ENCODE assay signal across 1 cellular context in the genomic region with DNA sequence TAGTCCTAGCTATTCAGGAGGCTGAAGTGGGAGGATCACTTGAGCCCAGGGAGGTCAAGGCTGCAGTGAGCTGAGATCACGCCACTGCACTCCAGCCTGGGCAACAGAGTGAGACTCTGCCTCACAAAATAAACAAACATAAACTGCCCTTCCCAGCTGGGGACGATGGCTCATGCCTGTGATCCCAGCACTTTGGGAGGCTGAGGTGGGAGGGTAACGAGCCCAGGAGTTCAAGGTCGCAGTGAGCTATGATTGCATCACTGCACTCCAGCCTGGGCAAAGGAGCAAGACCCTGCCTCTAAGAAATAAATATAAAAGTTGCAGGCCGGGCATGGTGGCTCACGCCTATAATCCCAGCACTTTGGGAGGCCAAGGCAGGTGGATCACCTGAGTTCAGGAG.
A peak's percentile ranks its signal among the peaks of the same experiment; 100 is the strongest.
TF ChIP-seq lines count a peak whose summit lies in the region.
"Not testable (repeated sequence)": the region's sequence is repeated elsewhere in the genome, so short reads cannot be mapped to it uniquely, and the experiment has no call there.

No MANE protein-coding gene starts in this region.

TF ChIP-seq in HepG2, 621 proteins besides CTCF, POLR2A, EP300 and RAD21 (continued from another document and continues in another):
- TF ChIP-seq, protein P1, sequence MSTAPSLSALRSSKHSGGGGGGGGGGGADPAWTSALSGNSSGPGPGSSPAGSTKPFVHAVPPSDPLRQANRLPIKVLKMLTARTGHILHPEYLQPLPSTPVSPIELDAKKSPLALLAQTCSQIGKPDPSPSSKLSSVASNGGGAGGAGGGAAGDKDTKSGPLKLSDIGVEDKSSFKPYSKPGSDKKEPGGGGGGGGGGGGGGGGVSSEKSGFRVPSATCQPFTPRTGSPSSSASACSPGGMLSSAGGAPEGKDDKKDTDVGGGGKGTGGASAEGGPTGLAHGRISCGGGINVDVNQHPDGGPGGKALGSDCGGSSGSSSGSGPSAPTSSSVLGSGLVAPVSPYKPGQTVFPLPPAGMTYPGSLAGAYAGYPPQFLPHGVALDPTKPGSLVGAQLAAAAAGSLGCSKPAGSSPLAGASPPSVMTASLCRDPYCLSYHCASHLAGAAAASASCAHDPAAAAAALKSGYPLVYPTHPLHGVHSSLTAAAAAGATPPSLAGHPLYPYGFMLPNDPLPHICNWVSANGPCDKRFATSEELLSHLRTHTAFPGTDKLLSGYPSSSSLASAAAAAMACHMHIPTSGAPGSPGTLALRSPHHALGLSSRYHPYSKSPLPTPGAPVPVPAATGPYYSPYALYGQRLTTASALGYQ (CRISPR knock-in tag; IDR thresholded peaks at IDR 0.05): peak; percentile 80
- peak; percentile 72 for TF ChIP-seq RXRB (CRISPR knock-in tag; IDR thresholded peaks at IDR 0.05; ENCODE audit: borderline replicate concordance)
- peak; percentile 71; the same call in 1 of the 2 replicates for TF ChIP-seq ZMYM4 (CRISPR knock-in tag; IDR thresholded peaks at IDR 0.05)
- TF ChIP-seq ZNF652 (CRISPR knock-in tag; IDR thresholded peaks at IDR 0.05; ENCODE audit: borderline replicate concordance, low read depth): peak; percentile 32; the same call in 1 of the 2 replicates
- TF ChIP-seq HIVEP1 (CRISPR knock-in tag; IDR thresholded peaks at IDR 0.05): 0 out of 2 replicates have a peak, but pooled peaks have one; percentile 63
- TF ChIP-seq KDM2A (CRISPR knock-in tag; IDR thresholded peaks at IDR 0.05; ENCODE audit: borderline replicate concordance, low read depth): peak; percentile 47; the same call in 1 of the 2 replicates
- peak; percentile 54; the same call in 1 of the 2 replicates for TF ChIP-seq KLF12 (CRISPR knock-in tag; IDR thresholded peaks at IDR 0.05; ENCODE audit: borderline replicate concordance)
- TF ChIP-seq ZMYM3 (CRISPR knock-in tag; IDR thresholded peaks at IDR 0.05): peak; percentile 97
- TF ChIP-seq, protein P2, sequence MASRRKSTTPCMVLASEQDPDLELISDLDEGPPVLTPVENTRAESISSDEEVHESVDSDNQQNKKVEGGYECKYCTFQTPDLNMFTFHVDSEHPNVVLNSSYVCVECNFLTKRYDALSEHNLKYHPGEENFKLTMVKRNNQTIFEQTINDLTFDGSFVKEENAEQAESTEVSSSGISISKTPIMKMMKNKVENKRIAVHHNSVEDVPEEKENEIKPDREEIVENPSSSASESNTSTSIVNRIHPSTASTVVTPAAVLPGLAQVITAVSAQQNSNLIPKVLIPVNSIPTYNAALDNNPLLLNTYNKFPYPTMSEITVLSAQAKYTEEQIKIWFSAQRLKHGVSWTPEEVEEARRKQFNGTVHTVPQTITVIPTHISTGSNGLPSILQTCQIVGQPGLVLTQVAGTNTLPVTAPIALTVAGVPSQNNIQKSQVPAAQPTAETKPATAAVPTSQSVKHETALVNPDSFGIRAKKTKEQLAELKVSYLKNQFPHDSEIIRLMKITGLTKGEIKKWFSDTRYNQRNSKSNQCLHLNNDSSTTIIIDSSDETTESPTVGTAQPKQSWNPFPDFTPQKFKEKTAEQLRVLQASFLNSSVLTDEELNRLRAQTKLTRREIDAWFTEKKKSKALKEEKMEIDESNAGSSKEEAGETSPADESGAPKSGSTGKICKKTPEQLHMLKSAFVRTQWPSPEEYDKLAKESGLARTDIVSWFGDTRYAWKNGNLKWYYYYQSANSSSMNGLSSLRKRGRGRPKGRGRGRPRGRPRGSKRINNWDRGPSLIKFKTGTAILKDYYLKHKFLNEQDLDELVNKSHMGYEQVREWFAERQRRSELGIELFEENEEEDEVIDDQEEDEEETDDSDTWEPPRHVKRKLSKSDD (CRISPR knock-in tag; IDR thresholded peaks at IDR 0.05; ENCODE audit: low read depth): peak; percentile 80; the same call in 1 of the 2 replicates
- TF ChIP-seq SP4 (CRISPR knock-in tag; IDR thresholded peaks at IDR 0.05): peak; percentile 42; the same call in 1 of the 2 replicates
- TF ChIP-seq ZNF768 (CRISPR knock-in tag; IDR thresholded peaks at IDR 0.05): peak; percentile 60; the same call in 1 of the 2 replicates
- TF ChIP-seq ATF7 (IDR thresholded peaks at IDR 0.05): peak; percentile 60
- TF ChIP-seq ATF7 (CRISPR knock-in tag; IDR thresholded peaks at IDR 0.05): peak; percentile 80
- TF ChIP-seq SP5 (CRISPR knock-in tag; IDR thresholded peaks at IDR 0.05; ENCODE audit: borderline replicate concordance, low read depth): peak; percentile 90
- TF ChIP-seq, protein P3, sequence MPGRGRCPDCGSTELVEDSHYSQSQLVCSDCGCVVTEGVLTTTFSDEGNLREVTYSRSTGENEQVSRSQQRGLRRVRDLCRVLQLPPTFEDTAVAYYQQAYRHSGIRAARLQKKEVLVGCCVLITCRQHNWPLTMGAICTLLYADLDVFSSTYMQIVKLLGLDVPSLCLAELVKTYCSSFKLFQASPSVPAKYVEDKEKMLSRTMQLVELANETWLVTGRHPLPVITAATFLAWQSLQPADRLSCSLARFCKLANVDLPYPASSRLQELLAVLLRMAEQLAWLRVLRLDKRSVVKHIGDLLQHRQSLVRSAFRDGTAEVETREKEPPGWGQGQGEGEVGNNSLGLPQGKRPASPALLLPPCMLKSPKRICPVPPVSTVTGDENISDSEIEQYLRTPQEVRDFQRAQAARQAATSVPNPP (CRISPR knock-in tag; IDR thresholded peaks at IDR 0.05): 0 out of 2 replicates have a peak, but pooled peaks have one; percentile 39
- TF ChIP-seq EED (CRISPR knock-in tag; IDR thresholded peaks at IDR 0.05): 0 out of 2 replicates have a peak, but pooled peaks have one; percentile 24
- TF ChIP-seq SOX6 (IDR thresholded peaks at IDR 0.05); FOXA1 (IDR thresholded peaks at IDR 0.05); CREM (CRISPR knock-in tag; IDR thresholded peaks at IDR 0.05); MAZ (IDR thresholded peaks at IDR 0.05; ENCODE audit: borderline replicate concordance, low read depth, low read length): not testable (repeated sequence)
- peak; percentile 84 for TF ChIP-seq SOX6 (CRISPR knock-in tag; IDR thresholded peaks at IDR 0.05)
- TF ChIP-seq ZNF746 (CRISPR knock-in tag; IDR thresholded peaks at IDR 0.05): peak; percentile 80
- TF ChIP-seq BCL6 (CRISPR knock-in tag; IDR thresholded peaks at IDR 0.05): peak; percentile 70
- peak; percentile 26; the same call in 1 of the 2 replicates for TF ChIP-seq ELF3 (CRISPR knock-in tag; IDR thresholded peaks at IDR 0.05)
- peak; percentile 41; the same call in 1 of the 2 replicates for TF ChIP-seq ARNTL (CRISPR knock-in tag; IDR thresholded peaks at IDR 0.05)
- TF ChIP-seq ZNF121 (CRISPR knock-in tag; IDR thresholded peaks at IDR 0.05): peak; percentile 100
- peak; percentile 83 for TF ChIP-seq FOXA1 (CRISPR knock-in tag; IDR thresholded peaks at IDR 0.05)
- TF ChIP-seq PHF21A (CRISPR knock-in tag; IDR thresholded peaks at IDR 0.05): peak; percentile 59; the same call in 1 of the 2 replicates
- 0 out of 2 replicates have a peak, but pooled peaks have one; percentile 11 for TF ChIP-seq FOSL1 (CRISPR knock-in tag; IDR thresholded peaks at IDR 0.05; ENCODE audit: borderline replicate concordance)
- TF ChIP-seq, protein P4, sequence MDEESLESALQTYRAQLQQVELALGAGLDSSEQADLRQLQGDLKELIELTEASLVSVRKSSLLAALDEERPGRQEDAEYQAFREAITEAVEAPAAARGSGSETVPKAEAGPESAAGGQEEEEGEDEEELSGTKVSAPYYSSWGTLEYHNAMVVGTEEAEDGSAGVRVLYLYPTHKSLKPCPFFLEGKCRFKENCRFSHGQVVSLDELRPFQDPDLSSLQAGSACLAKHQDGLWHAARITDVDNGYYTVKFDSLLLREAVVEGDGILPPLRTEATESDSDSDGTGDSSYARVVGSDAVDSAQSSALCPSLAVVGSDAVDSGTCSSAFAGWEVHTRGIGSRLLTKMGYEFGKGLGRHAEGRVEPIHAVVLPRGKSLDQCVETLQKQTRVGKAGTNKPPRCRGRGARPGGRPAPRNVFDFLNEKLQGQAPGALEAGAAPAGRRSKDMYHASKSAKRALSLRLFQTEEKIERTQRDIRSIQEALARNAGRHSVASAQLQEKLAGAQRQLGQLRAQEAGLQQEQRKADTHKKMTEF (CRISPR knock-in tag; IDR thresholded peaks at IDR 0.05): peak; percentile 66; the same call in 1 of the 2 replicates
- peak; percentile 67 for TF ChIP-seq MIER3 (CRISPR knock-in tag; IDR thresholded peaks at IDR 0.05; ENCODE audit: borderline replicate concordance)
- 0 out of 2 replicates have a peak, but pooled peaks have one; percentile 16 for TF ChIP-seq CREM (IDR thresholded peaks at IDR 0.05)
- TF ChIP-seq, protein P5, sequence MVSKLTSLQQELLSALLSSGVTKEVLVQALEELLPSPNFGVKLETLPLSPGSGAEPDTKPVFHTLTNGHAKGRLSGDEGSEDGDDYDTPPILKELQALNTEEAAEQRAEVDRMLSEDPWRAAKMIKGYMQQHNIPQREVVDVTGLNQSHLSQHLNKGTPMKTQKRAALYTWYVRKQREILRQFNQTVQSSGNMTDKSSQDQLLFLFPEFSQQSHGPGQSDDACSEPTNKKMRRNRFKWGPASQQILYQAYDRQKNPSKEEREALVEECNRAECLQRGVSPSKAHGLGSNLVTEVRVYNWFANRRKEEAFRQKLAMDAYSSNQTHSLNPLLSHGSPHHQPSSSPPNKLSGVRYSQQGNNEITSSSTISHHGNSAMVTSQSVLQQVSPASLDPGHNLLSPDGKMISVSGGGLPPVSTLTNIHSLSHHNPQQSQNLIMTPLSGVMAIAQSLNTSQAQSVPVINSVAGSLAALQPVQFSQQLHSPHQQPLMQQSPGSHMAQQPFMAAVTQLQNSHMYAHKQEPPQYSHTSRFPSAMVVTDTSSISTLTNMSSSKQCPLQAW (CRISPR knock-in tag; IDR thresholded peaks at IDR 0.05): 0 out of 2 replicates have a peak, but pooled peaks have one; percentile 23
- peak; percentile 72 to 90 for TF ChIP-seq NR2F1 (CRISPR knock-in tag; IDR thresholded peaks at IDR 0.05)
- 0 out of 2 replicates have a peak, but pooled peaks have one; percentile 37 for TF ChIP-seq ZNF556 (CRISPR knock-in tag; IDR thresholded peaks at IDR 0.05; ENCODE audit: borderline replicate concordance)
- peak; percentile 61; the same call in 1 of the 2 replicates for TF ChIP-seq NR2F2 (IDR thresholded peaks at IDR 0.05; ENCODE audit: borderline replicate concordance, low read depth)
- TF ChIP-seq SKI (IDR thresholded peaks at IDR 0.05; ENCODE audit: partially characterized antibody): peak; percentile 84
- 0 out of 2 replicates have a peak, but pooled peaks have one; percentile 34 for TF ChIP-seq HMG20B (CRISPR knock-in tag; conservative IDR thresholded peaks at IDR 0.05)
- peak; percentile 35; the same call in 1 of the 2 replicates for TF ChIP-seq MAZ (CRISPR knock-in tag; IDR thresholded peaks at IDR 0.05; ENCODE audit: low read depth)
- TF ChIP-seq, protein P6, sequence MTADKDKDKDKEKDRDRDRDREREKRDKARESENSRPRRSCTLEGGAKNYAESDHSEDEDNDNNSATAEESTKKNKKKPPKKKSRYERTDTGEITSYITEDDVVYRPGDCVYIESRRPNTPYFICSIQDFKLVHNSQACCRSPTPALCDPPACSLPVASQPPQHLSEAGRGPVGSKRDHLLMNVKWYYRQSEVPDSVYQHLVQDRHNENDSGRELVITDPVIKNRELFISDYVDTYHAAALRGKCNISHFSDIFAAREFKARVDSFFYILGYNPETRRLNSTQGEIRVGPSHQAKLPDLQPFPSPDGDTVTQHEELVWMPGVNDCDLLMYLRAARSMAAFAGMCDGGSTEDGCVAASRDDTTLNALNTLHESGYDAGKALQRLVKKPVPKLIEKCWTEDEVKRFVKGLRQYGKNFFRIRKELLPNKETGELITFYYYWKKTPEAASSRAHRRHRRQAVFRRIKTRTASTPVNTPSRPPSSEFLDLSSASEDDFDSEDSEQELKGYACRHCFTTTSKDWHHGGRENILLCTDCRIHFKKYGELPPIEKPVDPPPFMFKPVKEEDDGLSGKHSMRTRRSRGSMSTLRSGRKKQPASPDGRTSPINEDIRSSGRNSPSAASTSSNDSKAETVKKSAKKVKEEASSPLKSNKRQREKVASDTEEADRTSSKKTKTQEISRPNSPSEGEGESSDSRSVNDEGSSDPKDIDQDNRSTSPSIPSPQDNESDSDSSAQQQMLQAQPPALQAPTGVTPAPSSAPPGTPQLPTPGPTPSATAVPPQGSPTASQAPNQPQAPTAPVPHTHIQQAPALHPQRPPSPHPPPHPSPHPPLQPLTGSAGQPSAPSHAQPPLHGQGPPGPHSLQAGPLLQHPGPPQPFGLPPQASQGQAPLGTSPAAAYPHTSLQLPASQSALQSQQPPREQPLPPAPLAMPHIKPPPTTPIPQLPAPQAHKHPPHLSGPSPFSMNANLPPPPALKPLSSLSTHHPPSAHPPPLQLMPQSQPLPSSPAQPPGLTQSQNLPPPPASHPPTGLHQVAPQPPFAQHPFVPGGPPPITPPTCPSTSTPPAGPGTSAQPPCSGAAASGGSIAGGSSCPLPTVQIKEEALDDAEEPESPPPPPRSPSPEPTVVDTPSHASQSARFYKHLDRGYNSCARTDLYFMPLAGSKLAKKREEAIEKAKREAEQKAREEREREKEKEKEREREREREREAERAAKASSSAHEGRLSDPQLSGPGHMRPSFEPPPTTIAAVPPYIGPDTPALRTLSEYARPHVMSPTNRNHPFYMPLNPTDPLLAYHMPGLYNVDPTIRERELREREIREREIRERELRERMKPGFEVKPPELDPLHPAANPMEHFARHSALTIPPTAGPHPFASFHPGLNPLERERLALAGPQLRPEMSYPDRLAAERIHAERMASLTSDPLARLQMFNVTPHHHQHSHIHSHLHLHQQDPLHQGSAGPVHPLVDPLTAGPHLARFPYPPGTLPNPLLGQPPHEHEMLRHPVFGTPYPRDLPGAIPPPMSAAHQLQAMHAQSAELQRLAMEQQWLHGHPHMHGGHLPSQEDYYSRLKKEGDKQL (CRISPR knock-in tag; IDR thresholded peaks at IDR 0.05; ENCODE audit: low read depth): peak; percentile 56; the same call in 1 of the 2 replicates
- TF ChIP-seq ZKSCAN8 (CRISPR knock-in tag; IDR thresholded peaks at IDR 0.05; ENCODE audit: borderline replicate concordance): peak; percentile 44; the same call in 1 of the 2 replicates
- peak; percentile 96 for TF ChIP-seq RCOR2 (CRISPR knock-in tag; IDR thresholded peaks at IDR 0.05)
- TF ChIP-seq, protein P7, sequence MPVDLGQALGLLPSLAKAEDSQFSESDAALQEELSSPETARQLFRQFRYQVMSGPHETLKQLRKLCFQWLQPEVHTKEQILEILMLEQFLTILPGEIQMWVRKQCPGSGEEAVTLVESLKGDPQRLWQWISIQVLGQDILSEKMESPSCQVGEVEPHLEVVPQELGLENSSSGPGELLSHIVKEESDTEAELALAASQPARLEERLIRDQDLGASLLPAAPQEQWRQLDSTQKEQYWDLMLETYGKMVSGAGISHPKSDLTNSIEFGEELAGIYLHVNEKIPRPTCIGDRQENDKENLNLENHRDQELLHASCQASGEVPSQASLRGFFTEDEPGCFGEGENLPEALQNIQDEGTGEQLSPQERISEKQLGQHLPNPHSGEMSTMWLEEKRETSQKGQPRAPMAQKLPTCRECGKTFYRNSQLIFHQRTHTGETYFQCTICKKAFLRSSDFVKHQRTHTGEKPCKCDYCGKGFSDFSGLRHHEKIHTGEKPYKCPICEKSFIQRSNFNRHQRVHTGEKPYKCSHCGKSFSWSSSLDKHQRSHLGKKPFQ (CRISPR knock-in tag; IDR thresholded peaks at IDR 0.05; ENCODE audit: insufficient replicate concordance): peak; percentile 34
